In the genomic region with DNA sequence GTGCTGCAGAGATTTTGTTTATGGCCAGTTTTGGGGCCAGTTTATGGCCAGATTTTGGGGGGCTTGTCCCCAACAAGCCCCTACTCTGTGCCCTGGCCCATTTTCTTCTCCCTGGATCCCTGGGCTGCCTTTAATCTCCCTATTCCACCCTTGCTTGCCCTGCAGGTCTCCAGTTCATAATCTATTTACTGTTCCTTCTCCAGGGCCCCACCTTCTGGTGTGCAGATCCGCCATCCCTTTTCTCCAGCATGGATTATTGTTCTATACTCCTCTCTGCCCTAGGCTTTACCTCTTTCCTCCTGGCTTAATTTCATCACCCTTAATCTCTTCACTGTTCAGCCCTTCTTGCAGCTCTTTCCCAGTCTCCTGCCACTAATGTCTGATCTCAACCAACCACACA, we compare ENCODE assay signal across 24 cellular contexts.
"Had no signal": no experiment of that assay in that cellular context is flagged by ENCODE, and none has a peak within 500 bp of the region (broad histone marks: within the 10 kb centered on the region; RNA-seq: fewer than 3 reads in every experiment).

No MANE protein-coding gene starts in this region.

- H3K4me3 ChIP-seq: coronary artery, dorsolateral prefrontal cortex, esophagus muscularis mucosa, gastroesophageal sphincter, heart left ventricle, hepatocyte, left lung, lower lobe of right lung, mucosa of descending colon had no signal

- ATAC-seq: foreskin keratinocyte, gastroesophageal sphincter, heart left ventricle, left lung, left ventricle myocardium superior, lower lobe of right lung, mucosa of descending colon had no signal

- H3K36me3 Mint-ChIP-seq: immature natural killer cell, mesothelial cell of epicardium had no signal

- H3K36me3 ChIP-seq: esophagus muscularis mucosa, gastroesophageal sphincter, heart left ventricle, left lung, lower lobe of right lung had no signal

- FAIRE-seq: colon, endothelial cell of umbilical vein, frontal cortex, kidney had no signal

- H3K79me2 ChIP-seq: hepatocyte had no signal

- H3K9me3 Mint-ChIP-seq: immature natural killer cell had no signal

- H3K9me3 ChIP-seq: esophagus muscularis mucosa, gastroesophageal sphincter, heart left ventricle, left lung, lower lobe of right lung, mucosa of descending colon had no signal

- H3K4me1 Mint-ChIP-seq: immature natural killer cell, mesothelial cell of epicardium had no signal

- H2AFZ ChIP-seq: hepatocyte had no signal

- H3K27me3 ChIP-seq: dorsolateral prefrontal cortex, esophagus muscularis mucosa, foreskin keratinocyte, gastroesophageal sphincter, heart left ventricle, hepatocyte, left lung had no signal

- H3K4me1 ChIP-seq: foreskin keratinocyte, left lung, lower lobe of right lung had no signal

- DNase-seq: dermis blood vessel endothelial cell; dorsolateral prefrontal cortex; effector CD4-positive, alpha-beta T cell; effector memory CD4-positive, alpha-beta T cell; foreskin keratinocyte; heart left ventricle; hypothalamus; immature natural killer cell; islet precursor cell; kidney; kidney glomerular epithelial cell; left lung; left ventricle myocardium superior; lower lobe of right lung; mesenchymal stem cell; mucosa of descending colon had no signal

- H3K4me3 Mint-ChIP-seq: immature natural killer cell, mesothelial cell of epicardium had no signal

- H3K4me2 ChIP-seq: hepatocyte had no signal

- H3K27ac Mint-ChIP-seq: immature natural killer cell, mesothelial cell of epicardium had no signal

- H3K27ac ChIP-seq: coronary artery, dorsolateral prefrontal cortex, esophagus muscularis mucosa, foreskin keratinocyte, gastroesophageal sphincter, heart left ventricle, hepatocyte, left lung, lower lobe of right lung had no signal
